ENCODE assay signal across 8 cellular contexts in the genomic region with DNA sequence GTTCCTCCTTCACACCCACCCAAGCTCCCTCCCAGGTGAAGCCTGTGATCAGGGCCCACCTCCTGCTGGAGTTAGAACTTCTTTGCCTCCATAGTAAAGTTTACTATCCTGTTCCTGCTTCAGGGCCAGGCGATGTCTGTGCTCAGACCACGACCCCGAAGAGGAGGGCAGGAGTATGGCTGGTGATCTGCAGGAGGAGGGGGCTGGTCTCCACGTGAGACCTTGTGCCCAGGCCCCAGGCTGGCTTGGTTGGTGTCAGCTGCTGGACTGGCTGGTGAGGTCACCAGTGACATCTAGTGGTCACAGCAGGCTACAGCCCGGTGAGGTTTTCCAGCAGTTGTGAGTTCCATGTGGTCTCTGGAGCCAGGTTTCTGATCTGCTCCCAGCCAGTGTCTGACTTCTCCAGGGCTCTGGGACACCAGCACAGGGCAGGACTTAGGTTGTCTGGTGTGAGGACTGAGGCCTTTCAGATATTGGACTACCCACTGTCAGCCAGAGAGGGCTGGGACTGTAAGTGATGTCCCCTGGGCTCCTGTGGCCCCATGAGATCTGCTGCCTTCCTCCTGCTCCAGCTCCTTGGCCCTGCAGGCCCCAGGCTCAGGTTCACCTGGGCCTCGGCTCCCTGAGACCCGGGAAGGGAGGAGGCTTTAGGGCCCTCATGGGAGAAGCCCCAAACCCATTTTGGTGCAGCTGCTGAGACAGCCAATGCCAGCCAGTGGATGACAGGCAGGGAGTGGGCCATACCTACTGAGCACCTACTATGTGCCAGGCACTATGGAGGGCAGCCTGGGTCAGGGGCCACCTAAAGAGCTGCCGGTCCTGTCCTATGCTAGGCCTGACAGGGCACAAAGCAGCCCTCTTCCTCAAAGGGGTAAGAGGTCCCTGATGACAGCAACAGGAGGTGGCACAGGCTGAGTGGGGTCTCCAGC. TPM values are rescaled to one million over a fixed set of nuclear protein-coding genes. Genes with fewer than 3 reads are reported as not detected.
DNase-seq lines count a peak whose midpoint lies in the region; ATAC-seq and TF ChIP-seq lines count a peak whose summit lies in the region.

No MANE protein-coding gene starts in this region.

- intact Hi-C loops in Panc1 (cut with micrococcal nuclease; ENCODE audit: unreplicated experiment) (no loop called here), upper lobe of right lung (cut with DNase I) (loop anchor here (10.0 kb wide), 1 partner anchor 51 kb away; no protein-coding TSS in a partner anchor)
- intact Hi-C loops in activated T-helper 1 cell treated with anti-CD3 and anti-CD28 coated beads, Interleukin-12 subunit alpha, Interleukin-12 subunit beta, Interleukin-2, Interleukin-4 antibody, amounts not matched to agents 30 ng/mL and 10 ng/mL and 1 ng/mL, durations not matched to agents 14 hours and 24 hours and 36 hours (cut with micrococcal nuclease) = loop anchor here (1.0 kb wide), 3 partner anchors 18 to 77 kb away; no protein-coding TSS in a partner anchor

- no peaks in the 10 kb centered on the region for H3K4me1 Mint-ChIP-seq in activated T-helper 1 cell treated with anti-CD3 and anti-CD28 coated beads, Interleukin-12 subunit alpha, Interleukin-12 subunit beta, Interleukin-2, Interleukin-4 antibody, amounts not matched to agents 30 ng/mL and 10 ng/mL and 1 ng/mL, durations not matched to agents 14 hours and 24 hours and 36 hours (ENCODE audit: low read depth)

- H3K9me3 Mint-ChIP-seq in activated T-helper 1 cell treated with anti-CD3 and anti-CD28 coated beads, Interleukin-12 subunit alpha, Interleukin-12 subunit beta, Interleukin-2, Interleukin-4 antibody, amounts not matched to agents 30 ng/mL and 10 ng/mL and 1 ng/mL, durations not matched to agents 14 hours and 24 hours and 36 hours = no peaks in the 10 kb centered on the region

- peak; percentile 93 for ATAC-seq in Panc1
- peak; percentile 91 for ATAC-seq in upper lobe of right lung

- H3K27ac Mint-ChIP-seq in activated T-helper 1 cell treated with anti-CD3 and anti-CD28 coated beads, Interleukin-12 subunit alpha, Interleukin-12 subunit beta, Interleukin-2, Interleukin-4 antibody, amounts not matched to agents 30 ng/mL and 10 ng/mL and 1 ng/mL, durations not matched to agents 14 hours and 24 hours and 36 hours = no peak overlapping the region

- H3K27me3 ChIP-seq in Panc1 (ENCODE audit: control insufficient read depth, insufficient read depth, low read length) (no peaks in the 10 kb centered on the region; the same call in 1 of the 2 replicates), upper lobe of right lung (no peaks in the 10 kb centered on the region)

- H3K4me3 Mint-ChIP-seq in activated T-helper 1 cell treated with anti-CD3 and anti-CD28 coated beads, Interleukin-12 subunit alpha, Interleukin-12 subunit beta, Interleukin-2, Interleukin-4 antibody, amounts not matched to agents 30 ng/mL and 10 ng/mL and 1 ng/mL, durations not matched to agents 14 hours and 24 hours and 36 hours = no peak overlapping the region

- H3K36me3 Mint-ChIP-seq in activated T-helper 1 cell treated with anti-CD3 and anti-CD28 coated beads, Interleukin-12 subunit alpha, Interleukin-12 subunit beta, Interleukin-2, Interleukin-4 antibody, amounts not matched to agents 30 ng/mL and 10 ng/mL and 1 ng/mL, durations not matched to agents 14 hours and 24 hours and 36 hours (ENCODE audit: low read depth) = no peaks in the 10 kb centered on the region

- no peaks in the 10 kb centered on the region for H3K36me3 ChIP-seq in Panc1 (ENCODE audit: control insufficient read depth, insufficient read depth, low read length)
- H3K36me3 ChIP-seq in upper lobe of right lung = no peaks in the 10 kb centered on the region

- peak; percentile 91 for TF ChIP-seq CTCF in Panc1 (IDR thresholded peaks at IDR 0.05)
- peak; percentile 93 for TF ChIP-seq CTCF in fibroblast of villous mesenchyme (IDR thresholded peaks at IDR 0.05; ENCODE audit: insufficient read depth, low read depth, low read length)
- peak; percentile 92 for TF ChIP-seq CTCF in upper lobe of right lung (IDR thresholded peaks at IDR 0.05)

- peak; percentile 18 for DNase-seq in NCI-H2029 treated with DMSO at 0.1 percent for 48 hours (lab: John Stamatoyannopoulos, UW)
- DNase-seq in NCI-H2029 (lab: John Stamatoyannopoulos, UW) = no peak
- peak; percentile 85 for DNase-seq in HuH-7.5 (ENCODE audit: low spot score)
- peak; percentile 50 for DNase-seq in Panc1 (ENCODE audit: low read depth, low spot score)
- DNase-seq in activated T-helper 1 cell treated with anti-CD3 and anti-CD28 coated beads, Interleukin-12 subunit alpha, Interleukin-12 subunit beta, Interleukin-2, Interleukin-4 antibody, amounts not matched to agents 30 ng/mL and 10 ng/mL and 1 ng/mL, durations not matched to agents 14 hours and 24 hours and 36 hours (ENCODE audit: low spot score) = peak; percentile 40
- peak; percentile 70 for DNase-seq in fibroblast of villous mesenchyme (ENCODE audit: low read depth)
- DNase-seq in nucleus accumbens (lab: John Stamatoyannopoulos, UW) = peak in 51 of 56 donors; percentile 3 to 77 (median 42)
- DNase-seq in upper lobe of right lung = peak; percentile 73

- no peak overlapping the region for H3K27ac ChIP-seq in Panc1 (ENCODE audit: low read length)
- no peak overlapping the region for H3K27ac ChIP-seq in upper lobe of right lung

- H3K4me3 ChIP-seq in Panc1 (ENCODE audit: low read depth in 2 of 2, low read length in 2 of 2) (no peak overlapping the region), fibroblast of villous mesenchyme (ENCODE audit: low read depth, low read length) (no peak overlapping the region), upper lobe of right lung (no peak overlapping the region)

- no peaks in the 10 kb centered on the region for H3K9me3 ChIP-seq in Panc1 (ENCODE audit: control insufficient read depth, insufficient read depth, low read depth, low read length)
- no peaks in the 10 kb centered on the region for H3K9me3 ChIP-seq in upper lobe of right lung

- POLR2A ChIA-PET in Panc1 (lab: Charles Lee) = no interaction called here

- H3K27me3 Mint-ChIP-seq in activated T-helper 1 cell treated with anti-CD3 and anti-CD28 coated beads, Interleukin-12 subunit alpha, Interleukin-12 subunit beta, Interleukin-2, Interleukin-4 antibody, amounts not matched to agents 30 ng/mL and 10 ng/mL and 1 ng/mL, durations not matched to agents 14 hours and 24 hours and 36 hours (ENCODE audit: insufficient read depth) = peaks cover 13% of the 10 kb centered on the region

- in situ Hi-C loops in Panc1 (cut with HindIII; ENCODE audit: low pct_unique_long_range_greater_than_20kb, low sequenced_read_pairs) = no loop called here

- CTCF ChIA-PET in Panc1 (lab: Charles Lee) = interaction anchor here (1.2 to 2.2 kb wide), 3 partner anchors 11 to 49 kb away, joined by 3 to 22 read pairs (median 3); no protein-coding TSS in a partner anchor

- H3K4me1 ChIP-seq in Panc1 (ENCODE audit: control insufficient read depth, insufficient read depth, low read length) = no peaks in the 10 kb centered on the region
- H3K4me1 ChIP-seq in upper lobe of right lung = no peaks in the 10 kb centered on the region

- no TSS peak for BruUV-seq in Panc1 (replicated peaks; lab: Mats Ljungman, UMichigan)

RNA-seq across cellular contexts. Expression of gene UBL4B, which starts 6.0 kb away (rescaled TPM):
- total RNA-seq in Panc1 (2021; ENCODE audit: unreplicated experiment) (not detected), fibroblast of villous mesenchyme (under 0.01 TPM in 1 of 2 replicates, not detected in the other), upper lobe of right lung (not detected)
- not detected for polyA plus RNA-seq in Panc1 (2012; ENCODE audit: insufficient read length)
- not detected in 2 replicates for total RNA-seq in activated T-helper 1 cell treated with anti-CD3 and anti-CD28 coated beads, Interleukin-12 subunit alpha, Interleukin-12 subunit beta, Interleukin-2, Interleukin-4 antibody, amounts not matched to agents 30 ng/mL and 10 ng/mL and 1 ng/mL, durations not matched to agents 14 hours and 24 hours and 36 hours

RNA-seq across cellular contexts. Expression of gene ALX3, which starts 35.8 kb away (rescaled TPM):
- total RNA-seq in Panc1 (2021; ENCODE audit: unreplicated experiment) (not detected), fibroblast of villous mesenchyme (not detected in 2 replicates), upper lobe of right lung (not detected)
- polyA plus RNA-seq in Panc1 (2012; ENCODE audit: insufficient read length) = not detected
- total RNA-seq in activated T-helper 1 cell treated with anti-CD3 and anti-CD28 coated beads, Interleukin-12 subunit alpha, Interleukin-12 subunit beta, Interleukin-2, Interleukin-4 antibody, amounts not matched to agents 30 ng/mL and 10 ng/mL and 1 ng/mL, durations not matched to agents 14 hours and 24 hours and 36 hours = not detected in 2 replicates

RNA-seq across cellular contexts. Expression of gene SLC6A17, which starts 44.0 kb away (rescaled TPM):
- 5.7 TPM for total RNA-seq in Panc1 (2021; ENCODE audit: unreplicated experiment)
- 5.5 TPM for polyA plus RNA-seq in Panc1 (2012; ENCODE audit: insufficient read length)
- 0.05 and 0.23 TPM in 2 replicates for total RNA-seq in activated T-helper 1 cell treated with anti-CD3 and anti-CD28 coated beads, Interleukin-12 subunit alpha, Interleukin-12 subunit beta, Interleukin-2, Interleukin-4 antibody, amounts not matched to agents 30 ng/mL and 10 ng/mL and 1 ng/mL, durations not matched to agents 14 hours and 24 hours and 36 hours
- under 0.01 TPM in 2 replicates for total RNA-seq in fibroblast of villous mesenchyme
- total RNA-seq in upper lobe of right lung = 0.06 TPM
